Comparison of ENCODE assay signal across 1 cellular context in the genomic region with DNA sequence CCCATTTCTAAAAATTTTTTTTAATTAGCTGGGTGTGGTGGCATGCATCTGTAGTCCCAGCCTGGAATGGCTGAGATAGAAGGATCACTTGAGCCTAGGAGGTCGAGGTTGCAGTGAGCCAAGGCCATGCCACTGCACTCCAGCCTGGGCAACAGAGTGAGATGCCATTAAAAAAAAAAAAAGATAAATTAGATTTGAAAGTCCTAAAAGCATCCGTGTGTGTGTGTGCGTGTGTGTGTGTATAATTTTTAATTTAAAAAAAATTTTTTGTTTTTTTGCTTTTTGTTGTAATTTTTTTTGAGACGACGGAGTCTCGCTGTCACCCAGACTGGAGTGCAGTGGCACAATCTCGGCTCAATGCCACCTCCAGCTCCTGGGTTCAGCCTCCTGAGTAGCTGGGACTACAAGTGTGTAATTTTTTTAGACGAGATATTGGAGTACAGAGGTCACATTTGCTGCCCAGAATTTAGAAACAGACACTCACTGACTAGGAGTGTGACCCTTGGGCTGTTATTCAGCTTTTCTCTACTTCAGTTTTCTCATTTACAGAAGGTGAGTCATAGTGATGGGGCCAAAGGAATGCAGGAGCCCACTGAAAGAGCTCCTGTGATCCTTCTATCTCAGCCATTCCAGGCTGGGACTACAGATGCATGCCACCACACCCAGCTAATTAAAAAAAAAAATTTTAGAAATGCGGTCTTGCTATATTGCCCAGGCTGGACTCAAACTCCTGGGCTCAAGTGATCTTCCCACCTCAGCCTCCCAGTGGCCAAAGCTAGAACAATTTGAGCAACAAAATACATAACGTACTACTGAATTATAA.
TF ChIP-seq lines count a peak whose summit lies in the region.

No MANE protein-coding gene starts in this region.

TF ChIP-seq in HepG2, 621 proteins besides CTCF, POLR2A, EP300 and RAD21 (continued from another document and continues in another):
- TF ChIP-seq HNRNPK (IDR thresholded peaks at IDR 0.05; ENCODE audit: low read depth, low read length, poor library complexity, severe bottlenecking): no peak
- peak; percentile 23; the same call in 1 of the 2 replicates for TF ChIP-seq MIER3 (CRISPR knock-in tag; IDR thresholded peaks at IDR 0.05; ENCODE audit: borderline replicate concordance)
- no peak for TF ChIP-seq SP5 (CRISPR knock-in tag; IDR thresholded peaks at IDR 0.05; ENCODE audit: borderline replicate concordance, low read depth)
- no peak for TF ChIP-seq ZNF672 (CRISPR knock-in tag; IDR thresholded peaks at IDR 0.05)
- no peak for TF ChIP-seq SUZ12 (IDR thresholded peaks at IDR 0.05; ENCODE audit: low read depth, low read length)
- TF ChIP-seq, protein P1, sequence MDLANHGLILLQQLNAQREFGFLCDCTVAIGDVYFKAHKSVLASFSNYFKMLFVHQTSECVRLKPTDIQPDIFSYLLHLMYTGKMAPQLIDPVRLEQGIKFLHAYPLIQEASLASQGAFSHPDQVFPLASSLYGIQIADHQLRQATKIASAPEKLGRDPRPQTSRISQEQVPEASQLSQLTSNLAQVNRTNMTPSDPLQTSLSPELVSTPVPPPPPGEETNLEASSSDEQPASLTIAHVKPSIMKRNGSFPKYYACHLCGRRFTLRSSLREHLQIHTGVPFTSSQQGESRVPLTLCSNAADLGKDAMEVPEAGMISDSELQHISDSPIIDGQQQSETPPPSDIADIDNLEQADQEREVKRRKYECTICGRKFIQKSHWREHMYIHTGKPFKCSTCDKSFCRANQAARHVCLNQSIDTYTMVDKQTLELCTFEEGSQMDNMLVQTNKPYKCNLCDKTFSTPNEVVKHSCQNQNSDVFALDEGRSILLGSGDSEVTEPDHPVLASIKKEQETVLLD (CRISPR knock-in tag; IDR thresholded peaks at IDR 0.05; ENCODE audit: low read depth): no peak
- no peak for TF ChIP-seq RARG (CRISPR knock-in tag; IDR thresholded peaks at IDR 0.05; ENCODE audit: low read depth)
- no peak for TF ChIP-seq REL (CRISPR knock-in tag; conservative IDR thresholded peaks at IDR 0.05)
- no peak for TF ChIP-seq ZFP62 (CRISPR knock-in tag; IDR thresholded peaks at IDR 0.05)
- no peak for TF ChIP-seq E2F5 (CRISPR knock-in tag; conservative IDR thresholded peaks at IDR 0.05)
- TF ChIP-seq SETDB1 (CRISPR knock-in tag; IDR thresholded peaks at IDR 0.05; ENCODE audit: borderline replicate concordance): no peak
- no peak for TF ChIP-seq ZNF850 (CRISPR knock-in tag; conservative IDR thresholded peaks at IDR 0.05)
- TF ChIP-seq, protein P2, sequence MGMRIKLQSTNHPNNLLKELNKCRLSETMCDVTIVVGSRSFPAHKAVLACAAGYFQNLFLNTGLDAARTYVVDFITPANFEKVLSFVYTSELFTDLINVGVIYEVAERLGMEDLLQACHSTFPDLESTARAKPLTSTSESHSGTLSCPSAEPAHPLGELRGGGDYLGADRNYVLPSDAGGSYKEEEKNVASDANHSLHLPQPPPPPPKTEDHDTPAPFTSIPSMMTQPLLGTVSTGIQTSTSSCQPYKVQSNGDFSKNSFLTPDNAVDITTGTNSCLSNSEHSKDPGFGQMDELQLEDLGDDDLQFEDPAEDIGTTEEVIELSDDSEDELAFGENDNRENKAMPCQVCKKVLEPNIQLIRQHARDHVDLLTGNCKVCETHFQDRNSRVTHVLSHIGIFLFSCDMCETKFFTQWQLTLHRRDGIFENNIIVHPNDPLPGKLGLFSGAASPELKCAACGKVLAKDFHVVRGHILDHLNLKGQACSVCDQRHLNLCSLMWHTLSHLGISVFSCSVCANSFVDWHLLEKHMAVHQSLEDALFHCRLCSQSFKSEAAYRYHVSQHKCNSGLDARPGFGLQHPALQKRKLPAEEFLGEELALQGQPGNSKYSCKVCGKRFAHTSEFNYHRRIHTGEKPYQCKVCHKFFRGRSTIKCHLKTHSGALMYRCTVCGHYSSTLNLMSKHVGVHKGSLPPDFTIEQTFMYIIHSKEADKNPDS (CRISPR knock-in tag; IDR thresholded peaks at IDR 0.05): no peak
- TF ChIP-seq ZNF607 (CRISPR knock-in tag; IDR thresholded peaks at IDR 0.05; ENCODE audit: borderline replicate concordance): no peak
- TF ChIP-seq BATF2 (CRISPR knock-in tag; IDR thresholded peaks at IDR 0.05): no peak
- TF ChIP-seq TOE1 (CRISPR knock-in tag; IDR thresholded peaks at IDR 0.05): no peak
- no peak for TF ChIP-seq ZNF646 (CRISPR knock-in tag; IDR thresholded peaks at IDR 0.05)
- no peak for TF ChIP-seq KDM4B (CRISPR knock-in tag; IDR thresholded peaks at IDR 0.05)
- no peak for TF ChIP-seq ZSCAN22 (CRISPR knock-in tag; IDR thresholded peaks at IDR 0.05)
- peak; percentile 95 for TF ChIP-seq ZNF121 (CRISPR knock-in tag; IDR thresholded peaks at IDR 0.05)
- TF ChIP-seq KDM5A (IDR thresholded peaks at IDR 0.05; ENCODE audit: borderline replicate concordance, low read length): no peak
- TF ChIP-seq GATA4 (IDR thresholded peaks at IDR 0.05; ENCODE audit: borderline replicate concordance, low read depth): no peak
- 0 out of 2 replicates have a peak, but pooled peaks have one; percentile 8 for TF ChIP-seq RXRA (CRISPR knock-in tag; IDR thresholded peaks at IDR 0.05)
- peak; percentile 67; the same call in 1 of the 2 replicates for TF ChIP-seq JUNB (CRISPR knock-in tag; IDR thresholded peaks at IDR 0.05; ENCODE audit: borderline replicate concordance)
- no peak for TF ChIP-seq MED8 (CRISPR knock-in tag; IDR thresholded peaks at IDR 0.05; ENCODE audit: insufficient replicate concordance)
- TF ChIP-seq PAF1 (CRISPR knock-in tag; IDR thresholded peaks at IDR 0.05): no peak
- no peak for TF ChIP-seq KAT7 (CRISPR knock-in tag; IDR thresholded peaks at IDR 0.05; ENCODE audit: borderline replicate concordance)
- no peak for TF ChIP-seq ZBTB38 (CRISPR knock-in tag; IDR thresholded peaks at IDR 0.05)
- TF ChIP-seq ZNF484 (CRISPR knock-in tag; IDR thresholded peaks at IDR 0.05; ENCODE audit: borderline replicate concordance, low read depth): no peak
- no peak for TF ChIP-seq ZNF274 (CRISPR knock-in tag; IDR thresholded peaks at IDR 0.05)
- TF ChIP-seq ZFP82 (CRISPR knock-in tag; IDR thresholded peaks at IDR 0.05; ENCODE audit: borderline replicate concordance): no peak
- TF ChIP-seq PLRG1 (conservative IDR thresholded peaks at IDR 0.05): no peak
- no peak for TF ChIP-seq ZNF17 (CRISPR knock-in tag; IDR thresholded peaks at IDR 0.05)
- no peak for TF ChIP-seq ZNF282 (IDR thresholded peaks at IDR 0.05; ENCODE audit: partially characterized antibody)
- TF ChIP-seq, protein P3, sequence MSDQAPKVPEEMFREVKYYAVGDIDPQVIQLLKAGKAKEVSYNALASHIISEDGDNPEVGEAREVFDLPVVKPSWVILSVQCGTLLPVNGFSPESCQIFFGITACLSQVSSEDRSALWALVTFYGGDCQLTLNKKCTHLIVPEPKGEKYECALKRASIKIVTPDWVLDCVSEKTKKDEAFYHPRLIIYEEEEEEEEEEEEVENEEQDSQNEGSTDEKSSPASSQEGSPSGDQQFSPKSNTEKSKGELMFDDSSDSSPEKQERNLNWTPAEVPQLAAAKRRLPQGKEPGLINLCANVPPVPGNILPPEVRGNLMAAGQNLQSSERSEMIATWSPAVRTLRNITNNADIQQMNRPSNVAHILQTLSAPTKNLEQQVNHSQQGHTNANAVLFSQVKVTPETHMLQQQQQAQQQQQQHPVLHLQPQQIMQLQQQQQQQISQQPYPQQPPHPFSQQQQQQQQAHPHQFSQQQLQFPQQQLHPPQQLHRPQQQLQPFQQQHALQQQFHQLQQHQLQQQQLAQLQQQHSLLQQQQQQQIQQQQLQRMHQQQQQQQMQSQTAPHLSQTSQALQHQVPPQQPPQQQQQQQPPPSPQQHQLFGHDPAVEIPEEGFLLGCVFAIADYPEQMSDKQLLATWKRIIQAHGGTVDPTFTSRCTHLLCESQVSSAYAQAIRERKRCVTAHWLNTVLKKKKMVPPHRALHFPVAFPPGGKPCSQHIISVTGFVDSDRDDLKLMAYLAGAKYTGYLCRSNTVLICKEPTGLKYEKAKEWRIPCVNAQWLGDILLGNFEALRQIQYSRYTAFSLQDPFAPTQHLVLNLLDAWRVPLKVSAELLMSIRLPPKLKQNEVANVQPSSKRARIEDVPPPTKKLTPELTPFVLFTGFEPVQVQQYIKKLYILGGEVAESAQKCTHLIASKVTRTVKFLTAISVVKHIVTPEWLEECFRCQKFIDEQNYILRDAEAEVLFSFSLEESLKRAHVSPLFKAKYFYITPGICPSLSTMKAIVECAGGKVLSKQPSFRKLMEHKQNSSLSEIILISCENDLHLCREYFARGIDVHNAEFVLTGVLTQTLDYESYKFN (CRISPR knock-in tag; conservative IDR thresholded peaks at IDR 0.05): peak; percentile 85
- TF ChIP-seq SCMH1 (CRISPR knock-in tag; IDR thresholded peaks at IDR 0.05; ENCODE audit: borderline replicate concordance): no peak
- TF ChIP-seq, protein P4, sequence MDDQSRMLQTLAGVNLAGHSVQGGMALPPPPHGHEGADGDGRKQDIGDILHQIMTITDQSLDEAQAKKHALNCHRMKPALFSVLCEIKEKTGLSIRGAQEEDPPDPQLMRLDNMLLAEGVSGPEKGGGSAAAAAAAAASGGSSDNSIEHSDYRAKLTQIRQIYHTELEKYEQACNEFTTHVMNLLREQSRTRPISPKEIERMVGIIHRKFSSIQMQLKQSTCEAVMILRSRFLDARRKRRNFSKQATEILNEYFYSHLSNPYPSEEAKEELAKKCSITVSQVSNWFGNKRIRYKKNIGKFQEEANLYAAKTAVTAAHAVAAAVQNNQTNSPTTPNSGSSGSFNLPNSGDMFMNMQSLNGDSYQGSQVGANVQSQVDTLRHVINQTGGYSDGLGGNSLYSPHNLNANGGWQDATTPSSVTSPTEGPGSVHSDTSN (CRISPR knock-in tag; IDR thresholded peaks at IDR 0.05; ENCODE audit: borderline replicate concordance): no peak
- TF ChIP-seq ELF4 (CRISPR knock-in tag; IDR thresholded peaks at IDR 0.05; ENCODE audit: borderline replicate concordance): no peak
- TF ChIP-seq ZBTB33 (CRISPR knock-in tag; IDR thresholded peaks at IDR 0.05): no peak
- no peak for TF ChIP-seq MTA1 (CRISPR knock-in tag; IDR thresholded peaks at IDR 0.05; ENCODE audit: borderline replicate concordance)
- peak; percentile 40; the same call in 1 of the 2 replicates for TF ChIP-seq SPEN (CRISPR knock-in tag; IDR thresholded peaks at IDR 0.05; ENCODE audit: low read depth)
